8 cellular contexts compared by ENCODE assay signal in the genomic region with DNA sequence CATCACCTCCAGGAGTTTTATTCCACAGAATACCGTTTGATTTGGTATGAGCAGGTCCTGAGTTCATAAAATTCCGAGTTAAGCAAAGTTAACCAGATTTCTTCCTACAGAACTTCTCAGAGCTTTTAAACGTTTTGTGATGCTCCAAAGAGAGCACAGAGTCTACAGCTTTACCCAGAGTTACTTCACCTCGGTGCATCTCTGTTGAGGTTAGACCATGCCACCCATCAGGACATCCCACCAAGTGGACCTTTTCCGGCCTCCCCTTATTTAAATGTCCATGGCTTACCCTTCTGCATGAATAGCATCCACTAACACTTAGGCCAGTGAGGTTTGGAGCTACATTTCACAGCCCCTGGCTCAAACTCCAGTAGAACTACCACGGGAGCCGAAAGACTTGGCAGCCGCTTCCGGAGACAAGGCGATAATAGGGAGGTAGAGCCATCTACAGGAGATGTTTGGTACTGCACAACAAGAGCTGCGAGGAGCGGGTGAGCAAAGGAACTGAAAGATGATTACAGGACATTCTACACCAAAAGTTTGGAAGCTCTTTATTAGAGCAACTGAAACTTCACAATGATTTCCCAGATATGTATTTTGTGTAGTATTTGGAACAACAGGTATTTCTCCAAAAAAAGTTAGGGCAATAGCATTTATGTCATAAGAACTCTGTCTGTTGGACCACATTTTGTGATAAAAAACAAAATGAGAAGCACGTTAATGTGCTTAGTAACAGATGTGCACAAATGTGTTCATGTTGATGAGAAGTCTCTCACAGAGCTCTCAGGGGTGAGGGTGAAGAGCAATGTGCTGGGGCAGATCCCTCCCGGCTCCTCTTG.
DNase-seq lines count a peak whose midpoint lies in the region; ATAC-seq, FAIRE-seq and TF ChIP-seq lines count a peak whose summit lies in the region.

No MANE protein-coding gene starts in this region.

- TF ChIP-seq CTCF in activated CD8-positive, alpha-beta T cell treated with anti-CD3 and anti-CD28 coated beads for 36 hours (IDR thresholded peaks at IDR 0.05) = peak; percentile 88
- TF ChIP-seq CTCF in endothelial cell of umbilical vein (IDR thresholded peaks at IDR 0.05; ENCODE audit: extremely low read depth in 1 of 2, insufficient read depth in 1 of 2, low read depth in 1 of 2, low read length in 2 of 2) (peak; percentile 68 to 74), tibial nerve (IDR thresholded peaks at IDR 0.05) (peak; percentile 56 to 72 (median 64))

- H3K4me1 ChIP-seq in endothelial cell of umbilical vein (ENCODE audit: control insufficient read depth, extremely low read depth, insufficient read depth, low read length) (no peaks in the 10 kb centered on the region), tibial nerve (no peaks in the 10 kb centered on the region)

- dilution Hi-C loops in endothelial cell of umbilical vein (cut with MboI; ENCODE audit: extremely low pct_ligation_motif_present, low sequenced_read_pairs) = no loop called here

- peak in 1 of 2 donors; percentile 11 for TF ChIP-seq EP300 in tibial nerve (IDR thresholded peaks at IDR 0.05)

- H3K9ac ChIP-seq in endothelial cell of umbilical vein (replicated peaks; ENCODE audit: extremely low read depth, insufficient read depth, low read length) = no peak overlapping the region

- no peaks in the 10 kb centered on the region for H3K27me3 Mint-ChIP-seq in activated CD8-positive, alpha-beta T cell treated with anti-CD3 and anti-CD28 coated beads for 36 hours

- H3K36me3 ChIP-seq in endothelial cell of umbilical vein (ENCODE audit: control insufficient read depth in 2 of 2, extremely low read depth in 1 of 2, insufficient read depth in 2 of 2, low read length in 2 of 2) = no peaks in the 10 kb centered on the region
- H3K36me3 ChIP-seq in tibial nerve = no peaks in the 10 kb centered on the region

- ATAC-seq in GM19452 (IDR thresholded peaks at IDR 0.05; ENCODE audit: unreplicated experiment) (peak; percentile 77), HG03565 (IDR thresholded peaks at IDR 0.05; ENCODE audit: unreplicated experiment) (peak; percentile 89)
- ATAC-seq in activated CD8-positive, alpha-beta T cell treated with anti-CD3 and anti-CD28 coated beads for 36 hours = peak; percentile 92

- POLR2A ChIA-PET in activated CD8-positive, alpha-beta T cell treated with anti-CD3 and anti-CD28 coated beads for 36 hours (lab: Charles Lee) = interaction anchor here (1.0 kb wide), 1 partner anchor 10 kb away, joined by 3 read pairs; no protein-coding TSS in a partner anchor
- POLR2A ChIA-PET in endothelial cell of umbilical vein (lab: Charles Lee) = no interaction called here

- no peak overlapping the region for H3K4me3 Mint-ChIP-seq in activated CD8-positive, alpha-beta T cell treated with anti-CD3 and anti-CD28 coated beads for 36 hours

- H3K27ac ChIP-seq in endothelial cell of umbilical vein (ENCODE audit: insufficient read depth, low read depth, low read length) (no peak overlapping the region), tibial nerve (no peak overlapping the region)

- no peaks in the 10 kb centered on the region for H3K9me1 ChIP-seq in endothelial cell of umbilical vein (replicated peaks; ENCODE audit: control insufficient read depth, extremely low read depth, insufficient read depth, low read length)

- no peaks in the 10 kb centered on the region for H3K9me3 Mint-ChIP-seq in activated CD8-positive, alpha-beta T cell treated with anti-CD3 and anti-CD28 coated beads for 36 hours

- H3K4me3 ChIP-seq in endothelial cell of umbilical vein (replicated peaks in 1 of 3; ENCODE audit: insufficient read depth in 1 of 3, low read depth in 1 of 3, low read length in 3 of 3) (no peak overlapping the region), tibial nerve (no peak overlapping the region)

- H2AFZ ChIP-seq in endothelial cell of umbilical vein (ENCODE audit: low read depth, low read length) = no peak overlapping the region

- H4K20me1 ChIP-seq in endothelial cell of umbilical vein (replicated peaks; ENCODE audit: control insufficient read depth, extremely low read depth, insufficient read depth, low read length) = no peaks in the 10 kb centered on the region

- 33 to 37% methylated on average over 14 of the region's 14 CpGs for WGBS in tibial nerve, 2 donors

- peak; percentile 75 for FAIRE-seq in endothelial cell of umbilical vein (lab: Jason Lieb, UNC)

- H3K79me2 ChIP-seq in endothelial cell of umbilical vein (ENCODE audit: control insufficient read depth, insufficient read depth, low read length) = no peaks in the 10 kb centered on the region

- no peaks in the 10 kb centered on the region for H3K36me3 Mint-ChIP-seq in activated CD8-positive, alpha-beta T cell treated with anti-CD3 and anti-CD28 coated beads for 36 hours (ENCODE audit: low read depth)

- TF ChIP-seq POLR2A in endothelial cell of umbilical vein (IDR thresholded peaks at IDR 0.05; ENCODE audit: low read depth, low read length) = no peak
- no peak for TF ChIP-seq POLR2A in tibial nerve (IDR thresholded peaks at IDR 0.05)

- DNase-seq in D341Med (ENCODE audit: low spot score) (peak; percentile 83), NCI-H69 (lab: John Stamatoyannopoulos, UW) (peak; percentile 80), endothelial cell of umbilical vein (ENCODE audit: low read depth, low spot score) (peak; percentile 46), mucosa of gallbladder (ENCODE audit: low spot score) (peak; percentile 84), tibial nerve (ENCODE audit: low spot score in 2 of 2) (peak; percentile 57 to 93)
- DNase-seq in activated CD8-positive, alpha-beta T cell treated with anti-CD3 and anti-CD28 coated beads for 36 hours = peak; percentile 66

- intact Hi-C loops in activated CD8-positive, alpha-beta T cell treated with anti-CD3 and anti-CD28 coated beads for 36 hours (cut with micrococcal nuclease) = loop anchor here (2.0 to 10.0 kb wide), 2 partner anchors 95 to 335 kb away; no protein-coding TSS in a partner anchor
- intact Hi-C loops in endothelial cell of umbilical vein (cut with micrococcal nuclease) = loop anchor here (1.0 to 5.0 kb wide), 3 partner anchors 95 to 447 kb away; no protein-coding TSS in a partner anchor

- CTCF ChIA-PET in activated CD8-positive, alpha-beta T cell treated with anti-CD3 and anti-CD28 coated beads for 36 hours (lab: Charles Lee) = interaction anchor here (0.6 to 5.5 kb wide), 40 partner anchors 8 to 431 kb away, joined by 3 to 64 read pairs (median 4); no protein-coding TSS in a partner anchor
- CTCF ChIA-PET in endothelial cell of umbilical vein (lab: Charles Lee) = interaction anchor here (0.5 to 1.7 kb wide), 26 partner anchors 9 to 1429 kb away, joined by 3 to 28 read pairs (median 4); no protein-coding TSS in a partner anchor

- H3K9me3 ChIP-seq in endothelial cell of umbilical vein (replicated peaks; ENCODE audit: control insufficient read depth, insufficient read depth, low read length) (no peaks in the 10 kb centered on the region), tibial nerve (no peaks in the 10 kb centered on the region)

- BruUV-seq in endothelial cell of umbilical vein (replicated peaks; lab: Mats Ljungman, UMichigan) = no TSS peak

- no peaks in the 10 kb centered on the region for H3K4me1 Mint-ChIP-seq in activated CD8-positive, alpha-beta T cell treated with anti-CD3 and anti-CD28 coated beads for 36 hours (ENCODE audit: low read depth)

- H3K27me3 ChIP-seq in endothelial cell of umbilical vein (ENCODE audit: control insufficient read depth in 2 of 2, insufficient read depth in 2 of 2, low read length in 2 of 2) = peaks cover 4 to 15% of the 10 kb centered on the region in 2 experiments
- H3K27me3 ChIP-seq in tibial nerve = no peaks in the 10 kb centered on the region

- no peak overlapping the region for H3K27ac Mint-ChIP-seq in activated CD8-positive, alpha-beta T cell treated with anti-CD3 and anti-CD28 coated beads for 36 hours

- H3K4me2 ChIP-seq in endothelial cell of umbilical vein (ENCODE audit: insufficient read depth, low read length) = no peak overlapping the region

TF ChIP-seq in endothelial cell of umbilical vein, 7 proteins besides CTCF, POLR2A, EP300 and RAD21:
- TF ChIP-seq JUN (IDR thresholded peaks at IDR 0.05; ENCODE audit: borderline replicate concordance, insufficient read depth, insufficient read length, low read depth) = no peak
- no peak for TF ChIP-seq POLR2AphosphoS5 (IDR thresholded peaks at IDR 0.05; ENCODE audit: insufficient read depth, low read depth, low read length)
- TF ChIP-seq EZH2 (IDR thresholded peaks at IDR 0.05; ENCODE audit: borderline replicate concordance, low read depth, low read length, severe bottlenecking) = no peak
- no peak for TF ChIP-seq FOS (IDR thresholded peaks at IDR 0.05; ENCODE audit: borderline replicate concordance, insufficient read depth, low read length)
- TF ChIP-seq, protein P1, sequence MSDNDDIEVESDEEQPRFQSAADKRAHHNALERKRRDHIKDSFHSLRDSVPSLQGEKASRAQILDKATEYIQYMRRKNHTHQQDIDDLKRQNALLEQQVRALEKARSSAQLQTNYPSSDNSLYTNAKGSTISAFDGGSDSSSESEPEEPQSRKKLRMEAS (IDR thresholded peaks at IDR 0.05; ENCODE audit: insufficient read depth, insufficient read length) = no peak
- TF ChIP-seq GATA2 (IDR thresholded peaks at IDR 0.05; ENCODE audit: insufficient read depth, insufficient read length, low read depth, low read length) = no peak
- no peak for TF ChIP-seq MYC (IDR thresholded peaks at IDR 0.05; ENCODE audit: low read depth, low read length)
